In the genomic region with DNA sequence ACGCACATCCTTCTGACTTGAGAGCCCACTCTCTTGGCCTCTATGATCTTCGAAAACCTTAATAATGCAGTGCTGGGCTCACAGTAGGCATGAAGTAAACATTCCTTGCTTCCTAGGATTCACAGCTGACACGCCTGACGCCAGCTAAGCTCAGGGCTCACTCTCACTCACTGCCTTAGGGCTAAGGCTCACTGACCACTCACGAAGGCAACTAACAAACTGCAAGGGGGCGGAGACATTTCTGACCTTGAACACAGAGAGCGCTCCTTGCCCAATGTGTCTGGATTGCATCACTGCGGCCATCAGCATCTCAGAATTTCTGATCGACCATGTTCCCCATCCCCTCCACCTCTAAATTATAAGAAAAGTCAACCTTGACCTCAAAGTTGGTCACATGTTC, we compare ENCODE assay signal across 1 cellular context.
TF ChIP-seq lines count a peak whose summit lies in the region.

No MANE protein-coding gene starts in this region.

TF ChIP-seq in GM23338, 12 proteins besides CTCF, POLR2A, EP300 and RAD21 (continued from another document):
- TF ChIP-seq, protein P1, sequence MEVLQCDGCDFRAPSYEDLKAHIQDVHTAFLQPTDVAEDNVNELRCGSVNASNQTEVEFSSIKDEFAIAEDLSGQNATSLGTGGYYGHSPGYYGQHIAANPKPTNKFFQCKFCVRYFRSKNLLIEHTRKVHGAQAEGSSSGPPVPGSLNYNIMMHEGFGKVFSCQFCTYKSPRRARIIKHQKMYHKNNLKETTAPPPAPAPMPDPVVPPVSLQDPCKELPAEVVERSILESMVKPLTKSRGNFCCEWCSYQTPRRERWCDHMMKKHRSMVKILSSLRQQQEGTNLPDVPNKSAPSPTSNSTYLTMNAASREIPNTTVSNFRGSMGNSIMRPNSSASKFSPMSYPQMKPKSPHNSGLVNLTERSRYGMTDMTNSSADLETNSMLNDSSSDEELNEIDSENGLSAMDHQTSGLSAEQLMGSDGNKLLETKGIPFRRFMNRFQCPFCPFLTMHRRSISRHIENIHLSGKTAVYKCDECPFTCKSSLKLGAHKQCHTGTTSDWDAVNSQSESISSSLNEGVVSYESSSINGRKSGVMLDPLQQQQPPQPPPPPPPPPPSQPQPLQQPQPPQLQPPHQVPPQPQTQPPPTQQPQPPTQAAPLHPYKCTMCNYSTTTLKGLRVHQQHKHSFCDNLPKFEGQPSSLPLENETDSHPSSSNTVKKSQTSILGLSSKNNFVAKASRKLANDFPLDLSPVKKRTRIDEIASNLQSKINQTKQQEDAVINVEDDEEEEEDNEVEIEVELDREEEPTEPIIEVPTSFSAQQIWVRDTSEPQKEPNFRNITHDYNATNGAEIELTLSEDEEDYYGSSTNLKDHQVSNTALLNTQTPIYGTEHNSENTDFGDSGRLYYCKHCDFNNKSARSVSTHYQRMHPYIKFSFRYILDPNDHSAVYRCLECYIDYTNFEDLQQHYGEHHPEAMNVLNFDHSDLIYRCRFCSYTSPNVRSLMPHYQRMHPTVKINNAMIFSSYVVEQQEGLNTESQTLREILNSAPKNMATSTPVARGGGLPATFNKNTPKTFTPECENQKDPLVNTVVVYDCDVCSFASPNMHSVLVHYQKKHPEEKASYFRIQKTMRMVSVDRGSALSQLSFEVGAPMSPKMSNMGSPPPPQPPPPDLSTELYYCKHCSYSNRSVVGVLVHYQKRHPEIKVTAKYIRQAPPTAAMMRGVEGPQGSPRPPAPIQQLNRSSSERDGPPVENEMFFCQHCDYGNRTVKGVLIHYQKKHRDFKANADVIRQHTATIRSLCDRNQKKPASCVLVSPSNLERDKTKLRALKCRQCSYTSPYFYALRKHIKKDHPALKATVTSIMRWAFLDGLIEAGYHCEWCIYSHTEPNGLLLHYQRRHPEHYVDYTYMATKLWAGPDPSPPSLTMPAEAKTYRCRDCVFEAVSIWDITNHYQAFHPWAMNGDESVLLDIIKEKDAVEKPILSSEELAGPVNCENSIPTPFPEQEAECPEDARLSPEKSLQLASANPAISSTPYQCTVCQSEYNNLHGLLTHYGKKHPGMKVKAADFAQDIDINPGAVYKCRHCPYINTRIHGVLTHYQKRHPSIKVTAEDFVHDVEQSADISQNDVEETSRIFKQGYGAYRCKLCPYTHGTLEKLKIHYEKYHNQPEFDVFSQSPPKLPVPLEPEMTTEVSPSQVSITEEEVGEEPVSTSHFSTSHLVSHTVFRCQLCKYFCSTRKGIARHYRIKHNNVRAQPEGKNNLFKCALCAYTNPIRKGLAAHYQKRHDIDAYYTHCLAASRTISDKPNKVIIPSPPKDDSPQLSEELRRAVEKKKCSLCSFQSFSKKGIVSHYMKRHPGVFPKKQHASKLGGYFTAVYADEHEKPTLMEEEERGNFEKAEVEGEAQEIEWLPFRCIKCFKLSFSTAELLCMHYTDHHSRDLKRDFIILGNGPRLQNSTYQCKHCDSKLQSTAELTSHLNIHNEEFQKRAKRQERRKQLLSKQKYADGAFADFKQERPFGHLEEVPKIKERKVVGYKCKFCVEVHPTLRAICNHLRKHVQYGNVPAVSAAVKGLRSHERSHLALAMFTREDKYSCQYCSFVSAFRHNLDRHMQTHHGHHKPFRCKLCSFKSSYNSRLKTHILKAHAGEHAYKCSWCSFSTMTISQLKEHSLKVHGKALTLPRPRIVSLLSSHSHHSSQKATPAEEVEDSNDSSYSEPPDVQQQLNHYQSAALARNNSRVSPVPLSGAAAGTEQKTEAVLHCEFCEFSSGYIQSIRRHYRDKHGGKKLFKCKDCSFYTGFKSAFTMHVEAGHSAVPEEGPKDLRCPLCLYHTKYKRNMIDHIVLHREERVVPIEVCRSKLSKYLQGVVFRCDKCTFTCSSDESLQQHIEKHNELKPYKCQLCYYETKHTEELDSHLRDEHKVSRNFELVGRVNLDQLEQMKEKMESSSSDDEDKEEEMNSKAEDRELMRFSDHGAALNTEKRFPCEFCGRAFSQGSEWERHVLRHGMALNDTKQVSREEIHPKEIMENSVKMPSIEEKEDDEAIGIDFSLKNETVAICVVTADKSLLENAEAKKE (CRISPR knock-in tag; IDR thresholded peaks at IDR 0.05), result no peak
- TF ChIP-seq POLR2AphosphoS5 (IDR thresholded peaks at IDR 0.05; ENCODE audit: low read depth) (no peak), STAT1 (IDR thresholded peaks at IDR 0.05; ENCODE audit: unreplicated experiment) (no peak), JUNB (IDR thresholded peaks at IDR 0.05; ENCODE audit: unreplicated experiment) (no peak), CREB1 (CRISPR knock-in tag; IDR thresholded peaks at IDR 0.05; ENCODE audit: low read depth) (no peak), ZNF114 (CRISPR knock-in tag; IDR thresholded peaks at IDR 0.05) (no peak), NANOG (IDR thresholded peaks at IDR 0.05; ENCODE audit: borderline replicate concordance) (no peak)
- TF ChIP-seq, protein P2, sequence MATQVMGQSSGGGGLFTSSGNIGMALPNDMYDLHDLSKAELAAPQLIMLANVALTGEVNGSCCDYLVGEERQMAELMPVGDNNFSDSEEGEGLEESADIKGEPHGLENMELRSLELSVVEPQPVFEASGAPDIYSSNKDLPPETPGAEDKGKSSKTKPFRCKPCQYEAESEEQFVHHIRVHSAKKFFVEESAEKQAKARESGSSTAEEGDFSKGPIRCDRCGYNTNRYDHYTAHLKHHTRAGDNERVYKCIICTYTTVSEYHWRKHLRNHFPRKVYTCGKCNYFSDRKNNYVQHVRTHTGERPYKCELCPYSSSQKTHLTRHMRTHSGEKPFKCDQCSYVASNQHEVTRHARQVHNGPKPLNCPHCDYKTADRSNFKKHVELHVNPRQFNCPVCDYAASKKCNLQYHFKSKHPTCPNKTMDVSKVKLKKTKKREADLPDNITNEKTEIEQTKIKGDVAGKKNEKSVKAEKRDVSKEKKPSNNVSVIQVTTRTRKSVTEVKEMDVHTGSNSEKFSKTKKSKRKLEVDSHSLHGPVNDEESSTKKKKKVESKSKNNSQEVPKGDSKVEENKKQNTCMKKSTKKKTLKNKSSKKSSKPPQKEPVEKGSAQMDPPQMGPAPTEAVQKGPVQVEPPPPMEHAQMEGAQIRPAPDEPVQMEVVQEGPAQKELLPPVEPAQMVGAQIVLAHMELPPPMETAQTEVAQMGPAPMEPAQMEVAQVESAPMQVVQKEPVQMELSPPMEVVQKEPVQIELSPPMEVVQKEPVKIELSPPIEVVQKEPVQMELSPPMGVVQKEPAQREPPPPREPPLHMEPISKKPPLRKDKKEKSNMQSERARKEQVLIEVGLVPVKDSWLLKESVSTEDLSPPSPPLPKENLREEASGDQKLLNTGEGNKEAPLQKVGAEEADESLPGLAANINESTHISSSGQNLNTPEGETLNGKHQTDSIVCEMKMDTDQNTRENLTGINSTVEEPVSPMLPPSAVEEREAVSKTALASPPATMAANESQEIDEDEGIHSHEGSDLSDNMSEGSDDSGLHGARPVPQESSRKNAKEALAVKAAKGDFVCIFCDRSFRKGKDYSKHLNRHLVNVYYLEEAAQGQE (IDR thresholded peaks at IDR 0.05; ENCODE audit: unreplicated experiment), result no peak
- TF ChIP-seq, protein P3, sequence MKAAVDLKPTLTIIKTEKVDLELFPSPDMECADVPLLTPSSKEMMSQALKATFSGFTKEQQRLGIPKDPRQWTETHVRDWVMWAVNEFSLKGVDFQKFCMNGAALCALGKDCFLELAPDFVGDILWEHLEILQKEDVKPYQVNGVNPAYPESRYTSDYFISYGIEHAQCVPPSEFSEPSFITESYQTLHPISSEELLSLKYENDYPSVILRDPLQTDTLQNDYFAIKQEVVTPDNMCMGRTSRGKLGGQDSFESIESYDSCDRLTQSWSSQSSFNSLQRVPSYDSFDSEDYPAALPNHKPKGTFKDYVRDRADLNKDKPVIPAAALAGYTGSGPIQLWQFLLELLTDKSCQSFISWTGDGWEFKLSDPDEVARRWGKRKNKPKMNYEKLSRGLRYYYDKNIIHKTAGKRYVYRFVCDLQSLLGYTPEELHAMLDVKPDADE (IDR thresholded peaks at IDR 0.05), result no peak
TF ChIP-seq in GM23338: peak in this region for 0.
